Comparison of ENCODE assay signal across 7 cellular contexts in the genomic region with DNA sequence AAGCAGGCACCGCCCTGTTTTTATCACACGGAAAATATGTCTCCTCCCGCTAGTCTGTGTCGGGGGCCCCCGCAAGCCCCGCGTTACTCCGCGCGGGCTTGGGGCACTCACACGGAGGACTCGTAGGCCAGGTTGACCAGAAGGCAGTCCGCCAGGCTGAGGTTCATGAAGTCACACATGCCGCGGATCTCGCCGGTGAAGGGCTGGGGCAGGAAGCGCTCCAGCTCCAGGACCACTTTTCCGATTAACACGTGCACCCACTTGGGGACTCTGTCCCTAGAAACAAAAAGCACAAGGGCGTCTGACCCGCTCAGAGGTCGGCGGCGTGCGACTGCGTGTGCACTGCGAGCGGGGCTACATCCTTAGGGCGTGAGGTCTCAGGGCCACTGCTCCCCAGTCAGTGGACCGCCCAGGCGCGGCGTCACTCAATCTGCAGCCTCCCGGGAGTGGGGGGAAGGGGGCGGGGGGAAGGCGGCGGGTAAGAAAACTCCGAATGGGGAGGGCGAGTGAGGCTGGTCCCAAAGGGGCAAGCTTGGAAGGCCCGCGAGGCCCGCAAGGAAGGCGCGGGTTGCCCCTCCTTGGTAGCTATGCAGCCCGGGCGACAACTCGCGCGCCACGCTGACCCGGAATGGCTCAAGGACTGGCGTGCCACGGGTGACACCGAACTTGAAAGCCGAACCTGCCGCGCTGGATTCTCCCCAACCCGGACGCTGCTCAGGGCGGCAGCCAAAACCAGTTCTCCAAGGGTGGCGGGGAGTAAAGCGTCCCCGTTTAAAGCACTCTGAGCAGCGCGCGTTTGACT.
A peak's percentile ranks its signal among the peaks of the same experiment; 100 is the strongest.
DNase-seq lines count a peak whose midpoint lies in the region; ATAC-seq and TF ChIP-seq lines count a peak whose summit lies in the region.

No MANE protein-coding gene starts in this region.

- H3K36me3 Mint-ChIP-seq in central memory CD8-positive, alpha-beta T cell (ENCODE audit: insufficient read depth) = peaks cover 18% of the 10 kb centered on the region

- TF ChIP-seq CTCF in GM12864 (IDR thresholded peaks at IDR 0.05; ENCODE audit: low read depth, low read length, missing control alignments) = no peak
- TF ChIP-seq CTCF in LNCaP clone FGC (IDR thresholded peaks at IDR 0.05; ENCODE audit: control insufficient read depth, extremely low read depth, insufficient read depth) = no peak

- H3K4me1 Mint-ChIP-seq in central memory CD8-positive, alpha-beta T cell = peaks cover 14% of the 10 kb centered on the region

- H3K4me3 ChIP-seq in GM12864 (ENCODE audit: low read depth, low read length) (peak overlapping the region; percentile 62), LNCaP clone FGC (ENCODE audit: low read depth, low read length) (peak overlapping the region; percentile 79)

- no peaks in the 10 kb centered on the region for H3K9me3 Mint-ChIP-seq in central memory CD8-positive, alpha-beta T cell

- DNase-seq in GM12864 (ENCODE audit: low read depth) (no peak), GOT3 (lab: John Stamatoyannopoulos, UW) (peak; percentile 11), LNCaP clone FGC (ENCODE audit: low read depth) (no peak), kidney glomerular epithelial cell (lab: John Stamatoyannopoulos, UW) (peak; percentile 26)
- peak; percentile 41 to 44 for DNase-seq in central memory CD8-positive, alpha-beta T cell (ENCODE audit: low spot score in 2 of 2)
- DNase-seq in stimulated activated CD4-positive, alpha-beta T cell treated with anti-CD3 and anti-CD28 coated beads, Interleukin-15, amount 100 ng/mL, for 48 hours (ENCODE audit: low read depth in 2 of 2) = peak; percentile 55 to 65

- ATAC-seq in activated CD4-positive, CD25-positive, alpha-beta regulatory T cell treated with anti-CD3 and anti-CD28 coated beads, Interleukin-2, amount 50 U/mL, for 24 hours = peak; percentile 75 to 76
- ATAC-seq in central memory CD8-positive, alpha-beta T cell (replicated peaks; ENCODE audit: extremely low read depth, poor library complexity, severe bottlenecking) = peak; percentile 70

- H3K27ac Mint-ChIP-seq in central memory CD8-positive, alpha-beta T cell (ENCODE audit: low read depth) = peak overlapping the region; percentile 87

- H3K4me3 Mint-ChIP-seq in central memory CD8-positive, alpha-beta T cell = peak overlapping the region; percentile 95

- H3K27me3 Mint-ChIP-seq in central memory CD8-positive, alpha-beta T cell = no peaks in the 10 kb centered on the region

Comparison
In these comparisons a context has a peak if more than half of its experiments do, and no peak if none do; other contexts are left out.
1. DNase-seq: peak in GOT3 (single experiment), central memory CD8-positive, alpha-beta T cell (2 of 2), kidney glomerular epithelial cell (single experiment) and stimulated activated CD4-positive, alpha-beta T cell treated with anti-CD3 and anti-CD28 coated beads, Interleukin-15, amount 100 ng/mL, for 48 hours (2 of 2); none in GM12864 (single experiment) and LNCaP clone FGC (single experiment).